ENCODE assay signal across 19 cellular contexts in the genomic region with DNA sequence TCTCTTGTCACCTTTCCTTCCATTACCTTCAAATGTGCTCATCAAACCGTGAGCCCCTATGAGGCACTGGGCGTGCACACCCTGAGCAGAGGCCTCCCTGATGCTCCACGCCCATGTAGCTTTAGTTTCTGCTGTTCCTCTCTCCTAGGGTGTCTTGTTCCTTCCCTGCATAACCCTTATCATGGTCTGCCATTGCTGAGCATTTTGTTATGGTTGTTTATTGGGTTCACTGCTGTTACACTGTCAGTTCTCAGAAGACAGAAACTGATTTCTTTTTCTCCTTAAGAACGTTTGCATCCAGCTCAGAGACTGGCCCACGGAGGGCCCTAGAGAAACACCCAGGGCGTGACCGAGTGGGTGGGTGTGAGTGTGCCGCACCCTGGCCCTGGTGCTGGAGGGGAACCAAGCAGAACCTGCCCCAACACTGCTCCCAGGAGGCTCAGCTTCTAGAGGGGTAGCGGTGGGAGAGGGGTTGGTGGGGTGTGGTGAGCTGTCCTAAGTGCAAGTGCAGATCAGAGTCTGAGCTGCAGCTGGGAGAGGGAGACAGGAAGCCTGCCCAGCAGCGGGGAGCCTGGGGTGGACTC.
A peak's percentile ranks its signal among the peaks of the same experiment; 100 is the strongest.
DNase-seq lines count a peak whose midpoint lies in the region; ATAC-seq and TF ChIP-seq lines count a peak whose summit lies in the region.
"Had no signal": no experiment of that assay in that cellular context is flagged by ENCODE, and none has a peak within 500 bp of the region (broad histone marks: within the 10 kb centered on the region; RNA-seq: fewer than 3 reads in every experiment).

No MANE protein-coding gene starts in this region.

- H3K4me1 ChIP-seq in endodermal cell (ENCODE audit: control insufficient read depth, insufficient read depth, low read length): no peaks in the 10 kb centered on the region
- peaks cover 0 to 5% (median 0%) of the 10 kb centered on the region in 6 donors for H3K4me1 ChIP-seq in spleen
- peaks cover 3 to 8% of the 10 kb centered on the region in 2 donors for H3K4me1 ChIP-seq in gastrocnemius medialis
- H3K4me1 ChIP-seq: BE2C had no signal

- H3K4me3 Mint-ChIP-seq in endodermal cell: no peak overlapping the region
- H3K4me3 Mint-ChIP-seq: CD8-positive, alpha-beta memory T cell had no signal

- in situ Hi-C loops in gastrocnemius medialis (cut with MboI; ENCODE audit: low sequenced_read_pairs in 4 of 4): no loop called here

- TF ChIP-seq CTCF in endodermal cell (conservative IDR thresholded peaks at IDR 0.05) (no peak), spleen (IDR thresholded peaks at IDR 0.05 in 8 of 11, conservative IDR thresholded peaks at IDR 0.05 in 3 of 11) (no peak), gastrocnemius medialis (IDR thresholded peaks at IDR 0.05 in 4 of 5, conservative IDR thresholded peaks at IDR 0.05 in 1 of 5) (no peak)

- peaks cover 29% of the 10 kb centered on the region for H3K27me3 Mint-ChIP-seq in endodermal cell (ENCODE audit: insufficient read depth)

- no peaks in the 10 kb centered on the region for H3K4me1 Mint-ChIP-seq in endodermal cell

- H3K9me3 Mint-ChIP-seq in endodermal cell: no peaks in the 10 kb centered on the region
- H3K9me3 Mint-ChIP-seq: CD8-positive, alpha-beta memory T cell had no signal

- H3K27me3 ChIP-seq in endodermal cell (ENCODE audit: control insufficient read depth, insufficient read depth, low read length, poor library complexity, severe bottlenecking): no peaks in the 10 kb centered on the region
- peaks cover 0 to 42% (median 0%) of the 10 kb centered on the region in 7 donors for H3K27me3 ChIP-seq in spleen (replicated peaks in 1 of 7)
- no peaks in the 10 kb centered on the region for H3K27me3 ChIP-seq in gastrocnemius medialis
- H3K27me3 ChIP-seq: BE2C, MG63, SJSA1 had no signal

- DNase-seq in DMS79 treated with DMSO at 0.1 percent for 48 hours (lab: John Stamatoyannopoulos, UW) (peak; percentile 65), OCI-M1 (lab: John Stamatoyannopoulos, UW) (peak; percentile 56), endodermal cell (peak; percentile 23), spleen (peak; percentile 74), middle frontal gyrus (ENCODE audit: extremely low spot score, low spot score) (no peak), gastrocnemius medialis (no peak), superior temporal gyrus (ENCODE audit: extremely low spot score) (no peak)
- DNase-seq: ACHN; BE2C; CD8-positive, alpha-beta memory T cell; MG63; NCI-H1092 treated with DMSO at 0.1 percent for 48 hours; NCI-H1694 treated with DMSO at 0.1 percent for 48 hours; NCI-H69; NK-92 treated with Interleukin-12 subunit alpha and Interleukin-12 subunit beta, amount 100 ng/mL, for 24 hours had no signal

- no peak for ATAC-seq in GM18511 (IDR thresholded peaks at IDR 0.05; ENCODE audit: unreplicated experiment)
- no peak for ATAC-seq in gastrocnemius medialis
- ATAC-seq: HCT116 had no signal

- H3K4me3 ChIP-seq in endodermal cell (ENCODE audit: low read length) (no peak overlapping the region), spleen (no peak overlapping the region), gastrocnemius medialis (no peak overlapping the region)
- H3K4me3 ChIP-seq: MG63, SJSA1 had no signal

- H3K27ac ChIP-seq in endodermal cell (ENCODE audit: low read depth, low read length) (no peak overlapping the region), spleen (no peak overlapping the region), gastrocnemius medialis (no peak overlapping the region)
- H3K27ac ChIP-seq: KMS-11, SJSA1 had no signal

- 91 to 95% methylated on average over 4 to 10 of the region's 10 CpGs for WGBS in endodermal cell (ENCODE audit: insufficient coverage in 1 of 2, insufficient read length in 1 of 2), 2 experiments
- 66 to 71% (median 67%) methylated on average over 10 of the region's 10 CpGs for WGBS in spleen, 5 donors

- H3K36me3 Mint-ChIP-seq in endodermal cell (ENCODE audit: low read depth): no peaks in the 10 kb centered on the region
- H3K36me3 Mint-ChIP-seq: CD8-positive, alpha-beta memory T cell had no signal

- TF ChIP-seq POLR2A in spleen (IDR thresholded peaks at IDR 0.05): no peak
- no peak for TF ChIP-seq POLR2A in gastrocnemius medialis (IDR thresholded peaks at IDR 0.05)

- H3K9ac ChIP-seq in endodermal cell (ENCODE audit: extremely low read depth, low read length, poor library complexity, severe bottlenecking): no peak overlapping the region
- H3K9ac ChIP-seq: KMS-11 had no signal

- H3K27ac Mint-ChIP-seq in endodermal cell: no peak overlapping the region

- intact Hi-C loops in spleen (cut with DNase I; ENCODE audit: low total_unique reads): no loop called here
- intact Hi-C loops in gastrocnemius medialis (cut with DNase I; ENCODE audit: low total_unique reads): no loop called here

- H3K9me3 ChIP-seq in endodermal cell (ENCODE audit: control insufficient read depth, low read length) (no peaks in the 10 kb centered on the region), spleen (no peaks in the 10 kb centered on the region), gastrocnemius medialis (no peaks in the 10 kb centered on the region)
- H3K9me3 ChIP-seq: BE2C, MG63, SJSA1 had no signal

- H3K36me3 ChIP-seq in endodermal cell (ENCODE audit: control insufficient read depth, insufficient read depth, low read length): no peaks in the 10 kb centered on the region
- no peaks in the 10 kb centered on the region for H3K36me3 ChIP-seq in spleen
- H3K36me3 ChIP-seq in gastrocnemius medialis: no peaks in the 10 kb centered on the region
- H3K36me3 ChIP-seq: BE2C, MG63, SJSA1 had no signal

Comparison
In these comparisons a context has a peak if more than half of its experiments do, and no peak if none do; other contexts are left out.
1. DNase-seq: peak in DMS79 treated with DMSO at 0.1 percent for 48 hours (single experiment), OCI-M1 (single experiment), endodermal cell (single experiment) and spleen (single experiment); none in middle frontal gyrus (single experiment), gastrocnemius medialis (0 of 2) and superior temporal gyrus (single experiment).